In the genomic region with DNA sequence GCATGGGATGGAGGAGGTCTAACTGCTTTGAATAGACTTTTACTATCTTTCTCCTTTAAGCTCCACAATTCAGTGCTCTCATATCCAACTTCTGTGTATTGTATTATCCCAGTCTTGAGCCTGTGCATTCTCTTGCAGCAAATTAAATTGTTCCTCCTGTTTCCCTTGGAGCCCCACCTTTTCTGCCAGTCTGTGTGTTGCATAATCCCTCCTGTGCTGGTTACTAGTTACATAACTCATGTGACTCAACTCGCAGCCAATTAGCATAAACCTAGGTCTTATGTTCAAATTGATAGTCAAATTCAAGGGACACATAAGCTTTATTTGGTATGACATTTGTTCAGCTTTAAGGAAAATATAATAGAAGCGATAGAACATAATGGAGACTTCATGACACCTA, we compare ENCODE assay signal across 1 cellular context.
TF ChIP-seq lines count a peak whose summit lies in the region.

No MANE protein-coding gene starts in this region.

TF ChIP-seq in GM23338, 12 proteins besides CTCF, POLR2A, EP300 and RAD21 (continued from another document):
- TF ChIP-seq, protein P1, sequence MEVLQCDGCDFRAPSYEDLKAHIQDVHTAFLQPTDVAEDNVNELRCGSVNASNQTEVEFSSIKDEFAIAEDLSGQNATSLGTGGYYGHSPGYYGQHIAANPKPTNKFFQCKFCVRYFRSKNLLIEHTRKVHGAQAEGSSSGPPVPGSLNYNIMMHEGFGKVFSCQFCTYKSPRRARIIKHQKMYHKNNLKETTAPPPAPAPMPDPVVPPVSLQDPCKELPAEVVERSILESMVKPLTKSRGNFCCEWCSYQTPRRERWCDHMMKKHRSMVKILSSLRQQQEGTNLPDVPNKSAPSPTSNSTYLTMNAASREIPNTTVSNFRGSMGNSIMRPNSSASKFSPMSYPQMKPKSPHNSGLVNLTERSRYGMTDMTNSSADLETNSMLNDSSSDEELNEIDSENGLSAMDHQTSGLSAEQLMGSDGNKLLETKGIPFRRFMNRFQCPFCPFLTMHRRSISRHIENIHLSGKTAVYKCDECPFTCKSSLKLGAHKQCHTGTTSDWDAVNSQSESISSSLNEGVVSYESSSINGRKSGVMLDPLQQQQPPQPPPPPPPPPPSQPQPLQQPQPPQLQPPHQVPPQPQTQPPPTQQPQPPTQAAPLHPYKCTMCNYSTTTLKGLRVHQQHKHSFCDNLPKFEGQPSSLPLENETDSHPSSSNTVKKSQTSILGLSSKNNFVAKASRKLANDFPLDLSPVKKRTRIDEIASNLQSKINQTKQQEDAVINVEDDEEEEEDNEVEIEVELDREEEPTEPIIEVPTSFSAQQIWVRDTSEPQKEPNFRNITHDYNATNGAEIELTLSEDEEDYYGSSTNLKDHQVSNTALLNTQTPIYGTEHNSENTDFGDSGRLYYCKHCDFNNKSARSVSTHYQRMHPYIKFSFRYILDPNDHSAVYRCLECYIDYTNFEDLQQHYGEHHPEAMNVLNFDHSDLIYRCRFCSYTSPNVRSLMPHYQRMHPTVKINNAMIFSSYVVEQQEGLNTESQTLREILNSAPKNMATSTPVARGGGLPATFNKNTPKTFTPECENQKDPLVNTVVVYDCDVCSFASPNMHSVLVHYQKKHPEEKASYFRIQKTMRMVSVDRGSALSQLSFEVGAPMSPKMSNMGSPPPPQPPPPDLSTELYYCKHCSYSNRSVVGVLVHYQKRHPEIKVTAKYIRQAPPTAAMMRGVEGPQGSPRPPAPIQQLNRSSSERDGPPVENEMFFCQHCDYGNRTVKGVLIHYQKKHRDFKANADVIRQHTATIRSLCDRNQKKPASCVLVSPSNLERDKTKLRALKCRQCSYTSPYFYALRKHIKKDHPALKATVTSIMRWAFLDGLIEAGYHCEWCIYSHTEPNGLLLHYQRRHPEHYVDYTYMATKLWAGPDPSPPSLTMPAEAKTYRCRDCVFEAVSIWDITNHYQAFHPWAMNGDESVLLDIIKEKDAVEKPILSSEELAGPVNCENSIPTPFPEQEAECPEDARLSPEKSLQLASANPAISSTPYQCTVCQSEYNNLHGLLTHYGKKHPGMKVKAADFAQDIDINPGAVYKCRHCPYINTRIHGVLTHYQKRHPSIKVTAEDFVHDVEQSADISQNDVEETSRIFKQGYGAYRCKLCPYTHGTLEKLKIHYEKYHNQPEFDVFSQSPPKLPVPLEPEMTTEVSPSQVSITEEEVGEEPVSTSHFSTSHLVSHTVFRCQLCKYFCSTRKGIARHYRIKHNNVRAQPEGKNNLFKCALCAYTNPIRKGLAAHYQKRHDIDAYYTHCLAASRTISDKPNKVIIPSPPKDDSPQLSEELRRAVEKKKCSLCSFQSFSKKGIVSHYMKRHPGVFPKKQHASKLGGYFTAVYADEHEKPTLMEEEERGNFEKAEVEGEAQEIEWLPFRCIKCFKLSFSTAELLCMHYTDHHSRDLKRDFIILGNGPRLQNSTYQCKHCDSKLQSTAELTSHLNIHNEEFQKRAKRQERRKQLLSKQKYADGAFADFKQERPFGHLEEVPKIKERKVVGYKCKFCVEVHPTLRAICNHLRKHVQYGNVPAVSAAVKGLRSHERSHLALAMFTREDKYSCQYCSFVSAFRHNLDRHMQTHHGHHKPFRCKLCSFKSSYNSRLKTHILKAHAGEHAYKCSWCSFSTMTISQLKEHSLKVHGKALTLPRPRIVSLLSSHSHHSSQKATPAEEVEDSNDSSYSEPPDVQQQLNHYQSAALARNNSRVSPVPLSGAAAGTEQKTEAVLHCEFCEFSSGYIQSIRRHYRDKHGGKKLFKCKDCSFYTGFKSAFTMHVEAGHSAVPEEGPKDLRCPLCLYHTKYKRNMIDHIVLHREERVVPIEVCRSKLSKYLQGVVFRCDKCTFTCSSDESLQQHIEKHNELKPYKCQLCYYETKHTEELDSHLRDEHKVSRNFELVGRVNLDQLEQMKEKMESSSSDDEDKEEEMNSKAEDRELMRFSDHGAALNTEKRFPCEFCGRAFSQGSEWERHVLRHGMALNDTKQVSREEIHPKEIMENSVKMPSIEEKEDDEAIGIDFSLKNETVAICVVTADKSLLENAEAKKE (CRISPR knock-in tag; IDR thresholded peaks at IDR 0.05) = no peak
- TF ChIP-seq EZH2 (IDR thresholded peaks at IDR 0.05; ENCODE audit: low read depth, unreplicated experiment) (no peak), NANOG (IDR thresholded peaks at IDR 0.05; ENCODE audit: borderline replicate concordance) (no peak), POLR2AphosphoS5 (IDR thresholded peaks at IDR 0.05; ENCODE audit: low read depth) (no peak), JUNB (IDR thresholded peaks at IDR 0.05; ENCODE audit: unreplicated experiment) (no peak), EZH2phosphoT487 (IDR thresholded peaks at IDR 0.05; ENCODE audit: unreplicated experiment) (no peak), STAT1 (IDR thresholded peaks at IDR 0.05; ENCODE audit: unreplicated experiment) (no peak)
- TF ChIP-seq, protein P2, sequence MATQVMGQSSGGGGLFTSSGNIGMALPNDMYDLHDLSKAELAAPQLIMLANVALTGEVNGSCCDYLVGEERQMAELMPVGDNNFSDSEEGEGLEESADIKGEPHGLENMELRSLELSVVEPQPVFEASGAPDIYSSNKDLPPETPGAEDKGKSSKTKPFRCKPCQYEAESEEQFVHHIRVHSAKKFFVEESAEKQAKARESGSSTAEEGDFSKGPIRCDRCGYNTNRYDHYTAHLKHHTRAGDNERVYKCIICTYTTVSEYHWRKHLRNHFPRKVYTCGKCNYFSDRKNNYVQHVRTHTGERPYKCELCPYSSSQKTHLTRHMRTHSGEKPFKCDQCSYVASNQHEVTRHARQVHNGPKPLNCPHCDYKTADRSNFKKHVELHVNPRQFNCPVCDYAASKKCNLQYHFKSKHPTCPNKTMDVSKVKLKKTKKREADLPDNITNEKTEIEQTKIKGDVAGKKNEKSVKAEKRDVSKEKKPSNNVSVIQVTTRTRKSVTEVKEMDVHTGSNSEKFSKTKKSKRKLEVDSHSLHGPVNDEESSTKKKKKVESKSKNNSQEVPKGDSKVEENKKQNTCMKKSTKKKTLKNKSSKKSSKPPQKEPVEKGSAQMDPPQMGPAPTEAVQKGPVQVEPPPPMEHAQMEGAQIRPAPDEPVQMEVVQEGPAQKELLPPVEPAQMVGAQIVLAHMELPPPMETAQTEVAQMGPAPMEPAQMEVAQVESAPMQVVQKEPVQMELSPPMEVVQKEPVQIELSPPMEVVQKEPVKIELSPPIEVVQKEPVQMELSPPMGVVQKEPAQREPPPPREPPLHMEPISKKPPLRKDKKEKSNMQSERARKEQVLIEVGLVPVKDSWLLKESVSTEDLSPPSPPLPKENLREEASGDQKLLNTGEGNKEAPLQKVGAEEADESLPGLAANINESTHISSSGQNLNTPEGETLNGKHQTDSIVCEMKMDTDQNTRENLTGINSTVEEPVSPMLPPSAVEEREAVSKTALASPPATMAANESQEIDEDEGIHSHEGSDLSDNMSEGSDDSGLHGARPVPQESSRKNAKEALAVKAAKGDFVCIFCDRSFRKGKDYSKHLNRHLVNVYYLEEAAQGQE (IDR thresholded peaks at IDR 0.05; ENCODE audit: unreplicated experiment) = no peak
TF ChIP-seq in GM23338: peak in this region for 0.
